Comparison of ENCODE assay signal across 11 cellular contexts in genomic region chr1:219710529-219711194, GRCh38.
A peak's percentile ranks its signal among the peaks of the same experiment; 100 is the strongest.
DNase-seq lines count a peak whose midpoint lies in the region; ATAC-seq and TF ChIP-seq lines count a peak whose summit lies in the region.
"Had no signal": no experiment of that assay in that cellular context is flagged by ENCODE, and none has a peak within 500 bp of the region (broad histone marks: within the 10 kb centered on the region; RNA-seq: fewer than 3 reads in every experiment).

No MANE protein-coding gene starts in this region.

- no peak for TF ChIP-seq POLR2A in tibial nerve (IDR thresholded peaks at IDR 0.05)

- no peaks in the 10 kb centered on the region for H3K36me3 Mint-ChIP-seq in naive thymus-derived CD4-positive, alpha-beta T cell

- CTCF ChIA-PET in naive thymus-derived CD4-positive, alpha-beta T cell (lab: Charles Lee), result interaction anchor here (0.6 kb wide), 1 partner anchor 204 kb away, joined by 3 read pairs; no protein-coding TSS in a partner anchor

- intact Hi-C loops in naive thymus-derived CD4-positive, alpha-beta T cell (cut with micrococcal nuclease), result no loop called here

- H3K9me3 Mint-ChIP-seq in naive thymus-derived CD4-positive, alpha-beta T cell, result peaks cover 0 to 17% (median 3%) of the 10 kb centered on the region in 11 donors

- no peak overlapping the region for H3K4me3 ChIP-seq in Jurkat, Clone E6-1 (ENCODE audit: low read length)
- H3K4me3 ChIP-seq in retinal pigment epithelial cell (ENCODE audit: low read length), result no peak overlapping the region
- no peak overlapping the region for H3K4me3 ChIP-seq in naive thymus-derived CD4-positive, alpha-beta T cell (ENCODE audit: low read length)
- H3K4me3 ChIP-seq in tibial nerve, result no peak overlapping the region

- no peak overlapping the region for H3K4me3 Mint-ChIP-seq in naive thymus-derived CD4-positive, alpha-beta T cell

- no peak overlapping the region for H3K27ac ChIP-seq in naive thymus-derived CD4-positive, alpha-beta T cell (ENCODE audit: low read depth, low read length)
- H3K27ac ChIP-seq in tibial nerve, result no peak overlapping the region
- H3K27ac ChIP-seq: KMS-11 had no signal

- no peak for TF ChIP-seq EP300 in tibial nerve (IDR thresholded peaks at IDR 0.05)

- H3K36me3 ChIP-seq in naive thymus-derived CD4-positive, alpha-beta T cell (ENCODE audit: control insufficient read depth in 2 of 3, insufficient read depth in 3 of 3, low read length in 3 of 3), result no peaks in the 10 kb centered on the region
- H3K36me3 ChIP-seq in tibial nerve, result no peaks in the 10 kb centered on the region

- peak; percentile 87 for ATAC-seq in GM18868 (IDR thresholded peaks at IDR 0.05; ENCODE audit: unreplicated experiment)
- ATAC-seq in naive thymus-derived CD4-positive, alpha-beta T cell, result no peak

- H3K27ac Mint-ChIP-seq in naive thymus-derived CD4-positive, alpha-beta T cell, result no peak overlapping the region

- WGBS in tibial nerve, 2 donors, result 92 to 93% methylated on average over 6 of the region's 6 CpGs

- POLR2A ChIA-PET in naive thymus-derived CD4-positive, alpha-beta T cell (lab: Charles Lee), result no interaction called here

- H3K27me3 Mint-ChIP-seq in naive thymus-derived CD4-positive, alpha-beta T cell, result peaks cover 0 to 5% (median 0%) of the 10 kb centered on the region in 5 donors

- H3K4me1 ChIP-seq in naive thymus-derived CD4-positive, alpha-beta T cell (ENCODE audit: control insufficient read depth in 2 of 2, insufficient read depth in 2 of 2, low read length in 2 of 2), result no peaks in the 10 kb centered on the region
- no peaks in the 10 kb centered on the region for H3K4me1 ChIP-seq in tibial nerve

- no peak for TF ChIP-seq CTCF in retinal pigment epithelial cell (conservative IDR thresholded peaks at IDR 0.05; ENCODE audit: low read depth, low read length)
- no peak for TF ChIP-seq CTCF in tibial nerve (IDR thresholded peaks at IDR 0.05)

- no peaks in the 10 kb centered on the region for H3K27me3 ChIP-seq in naive thymus-derived CD4-positive, alpha-beta T cell (ENCODE audit: control insufficient read depth in 2 of 2, insufficient read depth in 2 of 2, low read length in 2 of 2)
- H3K27me3 ChIP-seq in tibial nerve, result no peaks in the 10 kb centered on the region

- no peaks in the 10 kb centered on the region for H3K9me3 ChIP-seq in naive thymus-derived CD4-positive, alpha-beta T cell (ENCODE audit: control insufficient read depth in 2 of 3, low read length in 3 of 3)
- H3K9me3 ChIP-seq in tibial nerve, result no peaks in the 10 kb centered on the region

- DNase-seq in Jurkat, Clone E6-1 (ENCODE audit: low read depth, low spot score), result peak; percentile 14
- peak; percentile 30 for DNase-seq in brain pericyte (ENCODE audit: low read depth, low spot score)
- DNase-seq in retinal pigment epithelial cell (ENCODE audit: low read depth), result peak; percentile 15
- DNase-seq in AG20443 (ENCODE audit: low spot score), result no peak
- no peak for DNase-seq in naive thymus-derived CD4-positive, alpha-beta T cell
- DNase-seq in tibial nerve (ENCODE audit: low spot score in 2 of 2), result no peak
- DNase-seq: activated CD4-positive, alpha-beta T cell treated with anti-CD3 and anti-CD28 coated beads, Interleukin-2, amount 50 U/mL, for 4 hours; amygdala; NCI-H345 had no signal

- no peaks in the 10 kb centered on the region for H3K4me1 Mint-ChIP-seq in naive thymus-derived CD4-positive, alpha-beta T cell

Comparison
In these comparisons a context has a peak if more than half of its experiments do, and no peak if none do; other contexts are left out.
1. DNase-seq: peak in Jurkat, Clone E6-1 (single experiment), brain pericyte (single experiment) and retinal pigment epithelial cell (single experiment); none in AG20443 (single experiment), naive thymus-derived CD4-positive, alpha-beta T cell (0 of 9) and tibial nerve (0 of 2).